ENCODE assay signal across 9 cellular contexts in the genomic region with DNA sequence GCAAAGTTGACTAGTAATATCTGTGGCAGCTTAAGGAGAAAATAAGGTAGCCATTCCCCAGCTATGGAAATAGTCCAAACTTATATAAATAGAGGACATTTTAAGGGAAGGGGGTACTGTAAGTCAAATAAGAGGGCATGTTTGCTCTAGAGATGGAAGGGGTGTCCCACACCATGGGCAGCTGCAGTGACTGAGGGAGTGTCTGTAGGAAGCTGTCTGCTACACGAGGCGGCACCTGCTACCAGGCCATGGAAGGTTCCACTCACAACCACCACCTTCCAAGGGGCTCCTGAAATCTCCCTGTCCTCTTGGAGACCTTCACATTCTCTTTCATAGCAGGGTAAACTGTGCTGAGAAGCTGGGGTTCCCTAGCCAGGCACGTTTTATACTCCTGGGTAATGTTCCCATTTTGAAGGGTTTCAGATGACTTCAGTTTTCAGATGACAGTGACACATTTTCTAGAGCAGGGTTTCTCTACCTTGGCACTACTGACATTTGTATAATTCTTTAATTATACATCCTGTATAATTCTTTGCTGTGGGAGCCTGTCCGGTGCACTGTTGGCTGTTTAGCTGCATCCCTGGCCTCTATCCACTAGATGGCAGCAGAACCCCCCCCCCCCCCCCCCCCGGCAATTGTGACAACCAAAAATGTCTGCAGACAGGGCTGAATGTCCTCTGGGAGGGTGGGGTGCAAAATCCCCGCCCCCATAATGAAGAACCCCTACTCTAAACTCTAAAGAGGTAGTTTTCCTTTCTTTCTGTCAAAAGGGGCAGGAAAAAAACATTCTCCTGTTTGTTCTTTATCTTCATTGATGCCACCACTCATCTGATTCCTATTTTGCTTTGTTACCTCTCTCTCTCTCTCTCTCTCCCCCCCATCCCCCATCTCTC. TPM values are rescaled to one million over a fixed set of nuclear protein-coding genes. Genes with fewer than 3 reads are reported as not detected.
A peak's percentile ranks its signal among the peaks of the same experiment; 100 is the strongest.
DNase-seq lines count a peak whose midpoint lies in the region; ATAC-seq lines count a peak whose summit lies in the region.
"Had no signal": no experiment of that assay in that cellular context is flagged by ENCODE, and none has a peak within 500 bp of the region (broad histone marks: within the 10 kb centered on the region; RNA-seq: fewer than 3 reads in every experiment).

No MANE protein-coding gene starts in this region.

- H3K36me3 Mint-ChIP-seq in activated T-helper 17 cell treated with anti-CD3 and anti-CD28 coated beads, Interleukin-2, amount 50 U/mL, for 72 hours (ENCODE audit: low read depth) = no peaks in the 10 kb centered on the region

- peak overlapping the region; percentile 4 for H3K27ac Mint-ChIP-seq in activated T-helper 17 cell treated with anti-CD3 and anti-CD28 coated beads, Interleukin-2, amount 50 U/mL, for 72 hours
- H3K27ac Mint-ChIP-seq: activated B cell treated with CpG ODN at 0.5 μM for 24 hours had no signal

- H3K27me3 Mint-ChIP-seq in activated T-helper 17 cell treated with anti-CD3 and anti-CD28 coated beads, Interleukin-2, amount 50 U/mL, for 72 hours = peaks cover 17% of the 10 kb centered on the region
- H3K27me3 Mint-ChIP-seq: activated B cell treated with CpG ODN at 0.5 μM for 24 hours had no signal

- peak; percentile 29 for ATAC-seq in activated T-helper 17 cell treated with anti-CD3 and anti-CD28 coated beads, Interleukin-2, amount 50 U/mL, for 72 hours (replicated peaks)
- peak; percentile 63 for ATAC-seq in left ventricle myocardium superior
- no peak for ATAC-seq in HG02970 (IDR thresholded peaks at IDR 0.05; ENCODE audit: low FRiP score, unreplicated experiment)

- H3K4me3 Mint-ChIP-seq in activated T-helper 17 cell treated with anti-CD3 and anti-CD28 coated beads, Interleukin-2, amount 50 U/mL, for 72 hours = no peak overlapping the region
- H3K4me3 Mint-ChIP-seq: activated B cell treated with CpG ODN at 0.5 μM for 24 hours had no signal

- in situ Hi-C loops in KBM-7 (cut with MboI; ENCODE audit: low pct_unique_long_range_greater_than_20kb, low sequenced_read_pairs) = no loop called here

- H3K9me3 Mint-ChIP-seq in activated T-helper 17 cell treated with anti-CD3 and anti-CD28 coated beads, Interleukin-2, amount 50 U/mL, for 72 hours = no peaks in the 10 kb centered on the region

- intact Hi-C loops in left ventricle myocardium superior (cut with micrococcal nuclease) = loop anchor here (5.0 kb wide), 1 partner anchor 217 kb away; no protein-coding TSS in a partner anchor

- peak; percentile 9 for DNase-seq in NCI-H1105 treated with DMSO at 0.1 percent for 48 hours (lab: John Stamatoyannopoulos, UW)
- DNase-seq in NCI-H1105 (lab: John Stamatoyannopoulos, UW) = no peak
- peak; percentile 25 for DNase-seq in KBM-7
- peak; percentile 29 for DNase-seq in left ventricle myocardium superior
- peak in 5 of 6 experiments; percentile 2 to 39 (median 12) for DNase-seq in stimulated activated naive CD4-positive, alpha-beta T cell (lab: John Stamatoyannopoulos, UW)
- no peak for DNase-seq in foreskin melanocyte
- DNase-seq: activated B cell treated with CpG ODN at 0.5 μM for 24 hours had no signal

- peaks cover 4% of the 10 kb centered on the region for H3K4me1 Mint-ChIP-seq in activated T-helper 17 cell treated with anti-CD3 and anti-CD28 coated beads, Interleukin-2, amount 50 U/mL, for 72 hours

RNA-seq across cellular contexts. Expression of a gene that starts 11.6 kb away (rescaled TPM):
- under 1 TPM in 1 of 2 donors, not detected in 1; 0.41 TPM for total RNA-seq in activated T-helper 17 cell treated with anti-CD3 and anti-CD28 coated beads, Interleukin-2, amount 50 U/mL, for 72 hours
- not detected for total RNA-seq in left ventricle myocardium superior
- total RNA-seq: activated B cell treated with CpG ODN at 0.5 μM for 24 hours had no signal

Comparison
In these comparisons a context has a peak if more than half of its experiments do, and no peak if none do; other contexts are left out.
1. DNase-seq: peak in NCI-H1105 treated with DMSO at 0.1 percent for 48 hours (single experiment), KBM-7 (single experiment), left ventricle myocardium superior (single experiment) and stimulated activated naive CD4-positive, alpha-beta T cell (5 of 6); none in NCI-H1105 (single experiment) and foreskin melanocyte (single experiment).